ENCODE assay signal across 8 cellular contexts in the genomic region with DNA sequence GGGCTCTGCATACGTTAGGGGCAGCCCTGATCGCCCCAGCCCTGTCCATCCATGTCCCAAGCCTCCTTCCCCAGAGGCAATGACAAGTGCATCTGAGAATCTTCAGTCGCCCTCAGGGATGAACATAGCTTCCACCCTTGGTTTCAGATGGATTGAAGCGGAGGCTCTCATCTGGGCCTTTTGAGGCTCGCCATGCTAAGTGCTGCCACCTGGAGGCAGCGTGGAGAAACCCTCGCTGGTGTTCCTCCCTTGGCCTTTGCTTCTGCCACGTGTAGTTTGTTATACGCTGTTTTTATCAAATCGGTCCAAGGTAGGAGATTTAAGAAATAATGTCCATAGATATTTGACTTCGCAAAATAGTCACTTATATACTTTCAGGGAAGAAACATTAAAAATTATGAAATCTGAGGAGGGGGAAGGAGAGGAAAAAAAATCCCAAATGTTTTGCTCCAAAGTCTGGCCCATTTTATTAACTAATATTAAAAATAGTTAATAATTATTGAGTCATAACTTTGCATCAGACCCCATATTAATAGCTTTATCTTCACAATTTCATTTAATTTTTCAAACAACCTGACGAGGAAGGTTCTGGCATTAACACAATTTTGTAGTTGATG. TPM values are rescaled to one million over a fixed set of nuclear protein-coding genes. Genes with fewer than 3 reads are reported as not detected.
DNase-seq lines count a peak whose midpoint lies in the region; ATAC-seq and TF ChIP-seq lines count a peak whose summit lies in the region.

No MANE protein-coding gene starts in this region.

- peak; percentile 85 to 90 for TF ChIP-seq RAD21 in liver (IDR thresholded peaks at IDR 0.05)

- peak; percentile 95 for ATAC-seq in HG02885 (IDR thresholded peaks at IDR 0.05; ENCODE audit: poor library complexity, unreplicated experiment)

- 27% methylated on average over 12 of the region's 12 CpGs for WGBS in liver

- no peaks in the 10 kb centered on the region for H3K36me3 ChIP-seq in liver (ENCODE audit: control insufficient read depth in 4 of 4, insufficient read depth in 3 of 4, low read depth in 1 of 4, low read length in 3 of 4)

- peak; percentile 79 for TF ChIP-seq CTCF in GM13977 (IDR thresholded peaks at IDR 0.05; ENCODE audit: extremely low read depth, insufficient read depth, missing control alignments)
- peak; percentile 78 for TF ChIP-seq CTCF in liver (IDR thresholded peaks at IDR 0.05; ENCODE audit: low read depth, low read length, missing input control)

- no peak overlapping the region for H3K27ac ChIP-seq in liver (ENCODE audit: low read depth in 1 of 2, low read length in 2 of 2)

- in situ Hi-C loops in ACHN (cut with HindIII; ENCODE audit: low pct_ligation_motif_present, low pct_unique_long_range_greater_than_20kb, low sequenced_read_pairs) = no loop called here
- in situ Hi-C loops in GM13977 (cut with MboI; ENCODE audit: low pct_unique_long_range_greater_than_20kb, low sequenced_read_pairs, unreplicated experiment) = no loop called here

- no peaks in the 10 kb centered on the region for H3K4me1 ChIP-seq in liver (ENCODE audit: control insufficient read depth in 4 of 4, insufficient read depth in 4 of 4, low read length in 3 of 4)

- no peak overlapping the region for H3K4me3 ChIP-seq in liver (ENCODE audit: low read depth in 1 of 3, low read length in 3 of 3)

- H3K9ac ChIP-seq in liver (ENCODE audit: low read depth in 1 of 2, low read length in 2 of 2) = no peak overlapping the region

- H3K9me3 ChIP-seq in liver (ENCODE audit: control insufficient read depth in 4 of 4, low read length in 3 of 4) = no peaks in the 10 kb centered on the region

- no peaks in the 10 kb centered on the region for H3K27me3 ChIP-seq in liver (ENCODE audit: control insufficient read depth in 4 of 4, insufficient read depth in 4 of 4, low read length in 3 of 4)

- peak; percentile 79 for DNase-seq in ACHN
- DNase-seq in GM13977 (ENCODE audit: low spot score) = peak; percentile 69
- peak; percentile 30 for DNase-seq in NCI-H2171 (lab: John Stamatoyannopoulos, UW)
- peak; percentile 62 for DNase-seq in activated CD4-positive, CD25-positive, alpha-beta regulatory T cell treated with anti-CD3 and anti-CD28 coated beads, Interleukin-2, amount 50 U/mL, for 72 hours
- DNase-seq in cerebellar cortex (ENCODE audit: low spot score) = peak; percentile 47
- peak; percentile 19 for DNase-seq in stimulated activated CD8-positive, alpha-beta memory T cell treated with anti-CD3 and anti-CD28 coated beads, Interleukin-12 subunit alpha, Interleukin-12 subunit beta, amount 100 ng/mL, for 4 hours (ENCODE audit: low read depth)

TF ChIP-seq in liver, 16 proteins besides CTCF, POLR2A, EP300 and RAD21:
- TF ChIP-seq HNF4A (conservative IDR thresholded peaks at IDR 0.05) = peak; percentile 3 to 22
- TF ChIP-seq NR2F2 (IDR thresholded peaks at IDR 0.05) = no peak

RNA-seq across cellular contexts. Expression of gene LRRC10, which starts 28.8 kb away (rescaled TPM):
- total RNA-seq in liver = not detected
- not detected for polyA plus RNA-seq in liver

RNA-seq across cellular contexts. Expression of gene CCT2, which starts 54.2 kb away (rescaled TPM):
- 100 to 1,000 TPM in 1 of 2 donors, 10 to 100 TPM in 1; 79.4 to 145 TPM for total RNA-seq in liver
- 10 to 100 TPM; 43.6 to 81.8 TPM for polyA plus RNA-seq in liver

RNA-seq across cellular contexts. Expression of gene BEST3, which starts 59.6 kb away (rescaled TPM):
- under 1 TPM in 1 of 2 donors, not detected in 1; 0.89 TPM for total RNA-seq in liver
- polyA plus RNA-seq in liver = not detected

Comparison
In these comparisons a context has a peak if more than half of its experiments do, and no peak if none do; other contexts are left out.
1. DNase-seq: peak in every context shown above with its lines; median percentile 79 in ACHN; 69 in GM13977; 62 in activated CD4-positive, CD25-positive, alpha-beta regulatory T cell treated with anti-CD3 and anti-CD28 coated beads, Interleukin-2, amount 50 U/mL, for 72 hours; 47 in cerebellar cortex; 30 in NCI-H2171; 19 in stimulated activated CD8-positive, alpha-beta memory T cell treated with anti-CD3 and anti-CD28 coated beads, Interleukin-12 subunit alpha, Interleukin-12 subunit beta, amount 100 ng/mL, for 4 hours.